Comparison of ENCODE assay signal across 19 cellular contexts in genomic region chr15:57150066-57150865, GRCh38.
DNase-seq lines count a peak whose midpoint lies in the region; ATAC-seq and TF ChIP-seq lines count a peak whose summit lies in the region.
"Had no signal": no experiment of that assay in that cellular context is flagged by ENCODE, and none has a peak within 500 bp of the region (broad histone marks: within the 10 kb centered on the region; RNA-seq: fewer than 3 reads in every experiment).

No MANE protein-coding gene starts in this region.

- H3K27me3 ChIP-seq in neural progenitor cell, result no peaks in the 10 kb centered on the region
- H3K27me3 ChIP-seq in adrenal gland, result no peaks in the 10 kb centered on the region
- H3K27me3 ChIP-seq: BE2C, colonic mucosa had no signal

- no peaks in the 10 kb centered on the region for H3K27me3 Mint-ChIP-seq in neural progenitor cell (ENCODE audit: insufficient read depth, low read depth)
- H3K27me3 Mint-ChIP-seq: activated CD8-positive, alpha-beta memory T cell treated with anti-CD3 and anti-CD28 coated beads, Interleukin-2, amount 10 ng/mL, durations not matched to agents 7 days and 5 days; activated naive CD4-positive, alpha-beta T cell treated with anti-CD3 and anti-CD28 coated beads, Interleukin-2, amount 10 ng/mL, durations not matched to agents 7 days and 5 days; stimulated activated naive CD8-positive, alpha-beta T cell treated with anti-CD3 and anti-CD28 coated beads, Interleukin-15, Interleukin-2, amounts not matched to agents 100 ng/mL and 50 ng/mL, for 24 hours had no signal

- no peak for TF ChIP-seq CTCF in neural progenitor cell (IDR thresholded peaks at IDR 0.05)
- no peak for TF ChIP-seq CTCF in adrenal gland (IDR thresholded peaks at IDR 0.05)

- H4K20me1 ChIP-seq in neural progenitor cell (ENCODE audit: low read depth), result peaks cover 2% of the 10 kb centered on the region

- H3K4me3 ChIP-seq in neural progenitor cell (no peak overlapping the region), adrenal gland (no peak overlapping the region)
- H3K4me3 ChIP-seq: colonic mucosa, HAP-1, lung, PC-9 had no signal

- H3K4me1 Mint-ChIP-seq in neural progenitor cell, result peaks cover 22% of the 10 kb centered on the region

- H3K36me3 Mint-ChIP-seq in neural progenitor cell, result peaks cover 32% of the 10 kb centered on the region

- intact Hi-C loops in adrenal gland (cut with DNase I), result loop anchor here in 1 of 2 donors (10.0 kb wide), 1 partner anchor 655 kb away; no protein-coding TSS in a partner anchor

- H3K36me3 ChIP-seq in neural progenitor cell (peaks cover 11% of the 10 kb centered on the region), adrenal gland (replicated peaks in 1 of 2) (no peaks in the 10 kb centered on the region)
- H3K36me3 ChIP-seq: BE2C, colonic mucosa had no signal

- peak overlapping the region; percentile 68 for H3K27ac Mint-ChIP-seq in neural progenitor cell
- H3K27ac Mint-ChIP-seq: activated CD8-positive, alpha-beta memory T cell treated with anti-CD3 and anti-CD28 coated beads, Interleukin-2, amount 10 ng/mL, durations not matched to agents 7 days and 5 days; activated naive CD4-positive, alpha-beta T cell treated with anti-CD3 and anti-CD28 coated beads, Interleukin-2, amount 10 ng/mL, durations not matched to agents 7 days and 5 days; stimulated activated naive CD8-positive, alpha-beta T cell treated with anti-CD3 and anti-CD28 coated beads, Interleukin-15, Interleukin-2, amounts not matched to agents 100 ng/mL and 50 ng/mL, for 24 hours had no signal

- no peak overlapping the region for H3K4me2 ChIP-seq in neural progenitor cell
- H3K4me2 ChIP-seq: PC-9 had no signal

- no peak overlapping the region for H3K4me3 Mint-ChIP-seq in neural progenitor cell
- H3K4me3 Mint-ChIP-seq: activated CD8-positive, alpha-beta memory T cell treated with anti-CD3 and anti-CD28 coated beads, Interleukin-2, amount 10 ng/mL, durations not matched to agents 7 days and 5 days; activated naive CD4-positive, alpha-beta T cell treated with anti-CD3 and anti-CD28 coated beads, Interleukin-2, amount 10 ng/mL, durations not matched to agents 7 days and 5 days; stimulated activated naive CD8-positive, alpha-beta T cell treated with anti-CD3 and anti-CD28 coated beads, Interleukin-15, Interleukin-2, amounts not matched to agents 100 ng/mL and 50 ng/mL, for 24 hours had no signal

- 78 to 91% (median 87%) methylated on average over 4 of the region's 4 CpGs for WGBS in adrenal gland, 4 donors

- H2AFZ ChIP-seq in neural progenitor cell (replicated peaks), result no peak overlapping the region
- H2AFZ ChIP-seq: PC-9 had no signal

- peaks cover 34% of the 10 kb centered on the region for H3K79me2 ChIP-seq in neural progenitor cell (ENCODE audit: low read depth)

- H3K4me1 ChIP-seq in neural progenitor cell (peaks cover 15% of the 10 kb centered on the region), adrenal gland (replicated peaks in 1 of 2) (peaks cover 8 to 35% of the 10 kb centered on the region in 2 donors)

- ATAC-seq in HG03432 (IDR thresholded peaks at IDR 0.05; ENCODE audit: unreplicated experiment), result no peak
- ATAC-seq: activated CD8-positive, alpha-beta memory T cell treated with anti-CD3 and anti-CD28 coated beads, Interleukin-2, amount 10 ng/mL, durations not matched to agents 7 days and 5 days had no signal

- H3F3A ChIP-seq in neural progenitor cell (ENCODE audit: low read depth), result peaks cover 4% of the 10 kb centered on the region

- H3K9me3 Mint-ChIP-seq in neural progenitor cell, result peaks cover 24% of the 10 kb centered on the region

- H3K27ac ChIP-seq in epithelial cell of prostate (peak overlapping the region; percentile 61), neural progenitor cell (no peak overlapping the region), adrenal gland (no peak overlapping the region)
- H3K27ac ChIP-seq: colonic mucosa, PC-9 had no signal

- DNase-seq in EL (peak; percentile 55), amniotic epithelial cell (ENCODE audit: low read depth) (peak; percentile 52), epithelial cell of prostate (ENCODE audit: low read depth, low spot score) (peak; percentile 26), neural progenitor cell (ENCODE audit: low spot score) (no peak), SHP77 (lab: John Stamatoyannopoulos, UW) (no peak), adrenal gland (no peak), NAMALWA (ENCODE audit: low spot score) (no peak)
- DNase-seq: activated CD4-positive, CD25-positive, alpha-beta regulatory T cell; activated CD8-positive, alpha-beta memory T cell treated with anti-CD3 and anti-CD28 coated beads, Interleukin-2, amount 10 ng/mL, durations not matched to agents 7 days and 5 days; activated naive CD4-positive, alpha-beta T cell treated with anti-CD3 and anti-CD28 coated beads, Interleukin-2, amount 10 ng/mL, durations not matched to agents 7 days and 5 days; BE2C; colonic mucosa; NCI-H1436 treated with DMSO at 0.1 percent for 48 hours; NCI-H524 treated with DMSO at 0.1 percent for 48 hours; PC-9 had no signal

- H3K9ac ChIP-seq in neural progenitor cell, result no peak overlapping the region

- H3K9me3 ChIP-seq in neural progenitor cell (ENCODE audit: low read depth), result peaks cover 5% of the 10 kb centered on the region
- H3K9me3 ChIP-seq in adrenal gland (replicated peaks in 1 of 3), result peaks cover 0 to 4% (median 0%) of the 10 kb centered on the region in 3 donors
- H3K9me3 ChIP-seq: BE2C, colonic mucosa, HAP-1 had no signal

- TF ChIP-seq POLR2A in adrenal gland (IDR thresholded peaks at IDR 0.05), result no peak

Comparison
In these comparisons a context has a peak if more than half of its experiments do, and no peak if none do; other contexts are left out.
1. DNase-seq: peak in EL (single experiment), amniotic epithelial cell (single experiment) and epithelial cell of prostate (single experiment); none in neural progenitor cell (single experiment), SHP77 (0 of 2), adrenal gland (0 of 7) and NAMALWA (single experiment).